In the genomic region with DNA sequence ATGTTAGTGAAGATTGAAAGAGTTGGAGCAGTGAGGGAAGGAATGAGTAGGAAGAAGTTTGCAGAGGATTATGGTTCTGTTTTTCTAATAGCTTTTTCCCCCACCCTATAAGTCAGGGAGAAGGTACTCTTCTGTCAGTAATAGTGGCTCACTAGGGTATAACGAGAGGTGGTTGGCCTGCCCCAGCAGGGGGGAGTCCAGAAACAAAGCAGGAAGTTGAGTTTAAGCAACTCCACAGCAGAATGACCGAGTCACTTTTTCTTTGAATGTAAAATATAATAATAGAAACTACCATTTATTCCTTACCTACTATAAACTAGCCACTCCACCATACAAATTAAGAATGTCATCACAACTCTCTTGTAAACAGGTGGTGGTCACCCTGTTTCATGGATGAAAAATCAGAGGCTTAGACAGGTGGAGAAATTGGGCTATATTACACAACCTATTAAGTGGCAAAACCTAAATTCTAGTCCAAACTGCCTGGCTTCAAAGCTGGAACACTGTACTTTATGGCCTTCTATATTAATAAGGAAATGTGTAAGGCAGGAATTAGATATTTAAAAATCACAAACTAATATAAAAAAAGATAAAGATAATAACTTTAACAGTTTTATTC, we compare ENCODE assay signal across 14 cellular contexts. TPM values are rescaled to one million over a fixed set of nuclear protein-coding genes. Genes with fewer than 3 reads are reported as not detected.
DNase-seq lines count a peak whose midpoint lies in the region; ATAC-seq, FAIRE-seq and TF ChIP-seq lines count a peak whose summit lies in the region.
"Had no signal": no experiment of that assay in that cellular context is flagged by ENCODE, and none has a peak within 500 bp of the region (broad histone marks: within the 10 kb centered on the region; RNA-seq: fewer than 3 reads in every experiment).

No MANE protein-coding gene starts in this region.

- no peak overlapping the region for H3K9ac ChIP-seq in K562 (ENCODE audit: insufficient read depth in 1 of 2, low read depth in 2 of 2, low read length in 2 of 2)

- no peak for TF ChIP-seq POLR2A in K562 (conservative IDR thresholded peaks at IDR 0.05)

- TF ChIP-seq CTCF in GM23338 (conservative IDR thresholded peaks at IDR 0.05; ENCODE audit: low read depth in 2 of 2) (no peak), K562 (IDR thresholded peaks at IDR 0.05 in 2 of 3, conservative IDR thresholded peaks at IDR 0.05 in 1 of 3; ENCODE audit: insufficient read depth in 2 of 3, low read depth in 1 of 3, low read length in 3 of 3) (no peak), chondrocyte (IDR thresholded peaks at IDR 0.05) (no peak)

- H3K4me3 Mint-ChIP-seq in GM23338 (no peak overlapping the region), chondrocyte (ENCODE audit: unreplicated experiment) (no peak overlapping the region)
- H3K4me3 Mint-ChIP-seq in activated CD4-positive, alpha-beta T cell treated with anti-CD3 and anti-CD28 coated beads, Interleukin-2, amount 10 ng/mL, durations not matched to agents 24 days and 14 days: no peak overlapping the region
- H3K4me3 Mint-ChIP-seq: activated CD4-positive, alpha-beta memory T cell treated with anti-CD3 and anti-CD28 coated beads, Interleukin-2, amount 10 ng/mL, durations not matched to agents 7 days and 5 days; CD8-positive, alpha-beta T cell had no signal

- H3K4me2 ChIP-seq in GM23338 (0 out of 2 replicates have a peak overlapping the region, but pooled peaks have one; percentile 33), K562 (ENCODE audit: insufficient read depth, low read length) (no peak overlapping the region)

- FAIRE-seq in K562 (lab: Jason Lieb, UNC): no peak

- H2AFZ ChIP-seq in GM23338 (no peak overlapping the region), K562 (ENCODE audit: low read depth, low read length) (no peak overlapping the region; the same call in 1 of the 2 replicates)

- H3K27ac Mint-ChIP-seq in GM23338 (0 out of 2 replicates have a peak overlapping the region, but pooled peaks have one; percentile 18), chondrocyte (ENCODE audit: unreplicated experiment) (no peak overlapping the region)
- H3K27ac Mint-ChIP-seq in activated CD4-positive, alpha-beta T cell treated with anti-CD3 and anti-CD28 coated beads, Interleukin-2, amount 10 ng/mL, durations not matched to agents 24 days and 14 days: no peak overlapping the region
- H3K27ac Mint-ChIP-seq: activated CD4-positive, alpha-beta memory T cell treated with anti-CD3 and anti-CD28 coated beads, Interleukin-2, amount 10 ng/mL, durations not matched to agents 7 days and 5 days; CD8-positive, alpha-beta T cell had no signal

- H3K4me1 ChIP-seq in GM23338 (ENCODE audit: insufficient read depth) (peaks cover 11% of the 10 kb centered on the region), K562 (replicated peaks in 1 of 2; ENCODE audit: control insufficient read depth in 2 of 2, insufficient read depth in 2 of 2, low read length in 2 of 2) (no peaks in the 10 kb centered on the region; a peak in 1 of 5 replicates)
- H3K4me1 ChIP-seq: SJCRH30, spleen had no signal

- no peaks in the 10 kb centered on the region for H3F3A ChIP-seq in GM23338 (replicated peaks; ENCODE audit: low read depth)

- no peaks in the 10 kb centered on the region for H3K9me2 ChIP-seq in GM23338 (ENCODE audit: insufficient read depth)

- TF ChIP-seq EP300 in K562 (IDR thresholded peaks at IDR 0.05; ENCODE audit: low read length): no peak

- peaks cover 19% of the 10 kb centered on the region for H3K4me1 Mint-ChIP-seq in GM23338
- H3K4me1 Mint-ChIP-seq in activated CD4-positive, alpha-beta T cell treated with anti-CD3 and anti-CD28 coated beads, Interleukin-2, amount 10 ng/mL, durations not matched to agents 24 days and 14 days: no peaks in the 10 kb centered on the region
- peaks cover 5% of the 10 kb centered on the region for H3K4me1 Mint-ChIP-seq in chondrocyte (ENCODE audit: low read depth)
- H3K4me1 Mint-ChIP-seq: activated CD4-positive, alpha-beta memory T cell treated with anti-CD3 and anti-CD28 coated beads, Interleukin-2, amount 10 ng/mL, durations not matched to agents 7 days and 5 days had no signal

- no peak overlapping the region for H3K27ac ChIP-seq in GM23338 (ENCODE audit: low read depth)
- H3K27ac ChIP-seq in K562 (ENCODE audit: extremely low read depth, low read depth, low read length): 0 out of 3 replicates have a peak overlapping the region, but pooled peaks have one; percentile 29
- H3K27ac ChIP-seq: SJCRH30, spleen had no signal

- H3K27me3 Mint-ChIP-seq in GM23338 (ENCODE audit: insufficient read depth, low read depth, poor library complexity) (no peaks in the 10 kb centered on the region), chondrocyte (ENCODE audit: low read depth) (no peaks in the 10 kb centered on the region)
- no peaks in the 10 kb centered on the region for H3K27me3 Mint-ChIP-seq in activated CD4-positive, alpha-beta T cell treated with anti-CD3 and anti-CD28 coated beads, Interleukin-2, amount 10 ng/mL, durations not matched to agents 24 days and 14 days
- H3K27me3 Mint-ChIP-seq: activated CD4-positive, alpha-beta memory T cell treated with anti-CD3 and anti-CD28 coated beads, Interleukin-2, amount 10 ng/mL, durations not matched to agents 7 days and 5 days had no signal

- no peaks in the 10 kb centered on the region for H3K9me3 Mint-ChIP-seq in GM23338
- no peaks in the 10 kb centered on the region for H3K9me3 Mint-ChIP-seq in activated CD4-positive, alpha-beta T cell treated with anti-CD3 and anti-CD28 coated beads, Interleukin-2, amount 10 ng/mL, durations not matched to agents 24 days and 14 days
- no peaks in the 10 kb centered on the region for H3K9me3 Mint-ChIP-seq in chondrocyte (ENCODE audit: low read depth)
- H3K9me3 Mint-ChIP-seq: activated CD4-positive, alpha-beta memory T cell treated with anti-CD3 and anti-CD28 coated beads, Interleukin-2, amount 10 ng/mL, durations not matched to agents 7 days and 5 days; CD8-positive, alpha-beta T cell had no signal

- H4K20me1 ChIP-seq in GM23338 (replicated peaks; ENCODE audit: insufficient read depth) (no peaks in the 10 kb centered on the region; the same call in 1 of the 2 replicates), K562 (replicated peaks; ENCODE audit: control insufficient read depth, insufficient read depth, low read length) (no peaks in the 10 kb centered on the region)

- peaks cover 5% of the 10 kb centered on the region; the same call in 2 of the 3 replicates for H3K36me3 Mint-ChIP-seq in GM23338 (ENCODE audit: low read depth)
- peaks cover 2% of the 10 kb centered on the region for H3K36me3 Mint-ChIP-seq in activated CD4-positive, alpha-beta T cell treated with anti-CD3 and anti-CD28 coated beads, Interleukin-2, amount 10 ng/mL, durations not matched to agents 24 days and 14 days (ENCODE audit: low read depth)
- no peaks in the 10 kb centered on the region for H3K36me3 Mint-ChIP-seq in chondrocyte (ENCODE audit: low read depth)

- H3K9me1 ChIP-seq in K562 (ENCODE audit: control insufficient read depth, insufficient read depth, low read length): no peaks in the 10 kb centered on the region

- no TSS peak for BruUV-seq in K562 (replicated peaks; lab: Mats Ljungman, UMichigan)

- H3K4me3 ChIP-seq in GM23338 (no peak overlapping the region), K562 (no peak overlapping the region)
- H3K4me3 ChIP-seq: SJCRH30, spleen had no signal

- in situ Hi-C loops in K562 (cut with MboI): no loop called here

- no peaks in the 10 kb centered on the region; the same call in 1 of the 2 replicates for H3K9me3 ChIP-seq in K562 (replicated peaks; ENCODE audit: control insufficient read depth, insufficient read depth, low read depth, low read length)
- H3K9me3 ChIP-seq: SJCRH30, spleen had no signal

- WGBS in K562 (ENCODE audit: insufficient coverage, low coverage, missing lambda C conversion rate): 28% methylated on average over 2 of the region's 2 CpGs

- H3K27me3 ChIP-seq in GM23338 (ENCODE audit: insufficient read depth) (no peaks in the 10 kb centered on the region), K562 (ENCODE audit: control insufficient read depth in 2 of 2, insufficient read depth in 2 of 2, low read length in 2 of 2) (no peaks in the 10 kb centered on the region)
- H3K27me3 ChIP-seq: SJCRH30, spleen had no signal

- intact Hi-C loops in K562 (cut with micrococcal nuclease): no loop called here
- intact Hi-C loops in activated CD4-positive, alpha-beta T cell treated with anti-CD3 and anti-CD28 coated beads, Interleukin-2, amount 10 ng/mL, durations not matched to agents 24 days and 14 days (cut with micrococcal nuclease): no loop called here

- POLR2A ChIA-PET in K562 (lab: Yijun Ruan, JAX): no interaction called here

- CTCF ChIA-PET in K562 (lab: Yijun Ruan, JAX; ENCODE audit: low intra/inter-chr PET ratio): no interaction called here

- peaks cover 48% of the 10 kb centered on the region for H3K79me2 ChIP-seq in GM23338 (replicated peaks; ENCODE audit: insufficient read depth)
- H3K79me2 ChIP-seq in K562 (ENCODE audit: control insufficient read depth, insufficient read depth, low read length): no peaks in the 10 kb centered on the region

- ATAC-seq in GM18861 (IDR thresholded peaks at IDR 0.05; ENCODE audit: unreplicated experiment) (peak; percentile 87), GM23338 (peak; percentile 38), HG03469 (IDR thresholded peaks at IDR 0.05; ENCODE audit: unreplicated experiment) (peak; percentile 83), K562 (peak; percentile 65)
- ATAC-seq: CD8-positive, alpha-beta T cell had no signal

- no peak for TF ChIP-seq RAD21 in K562 (CRISPR knock-in tag; conservative IDR thresholded peaks at IDR 0.05 in 1 of 2, IDR thresholded peaks at IDR 0.05 in 1 of 2)

- DNase-seq in GM23338 (ENCODE audit: low spot score) (peak; percentile 42), K562 (ENCODE audit: extremely low read depth in 1 of 4, low spot score in 3 of 4) (no peak), chondrocyte (ENCODE audit: low spot score) (no peak), nucleus accumbens (lab: John Stamatoyannopoulos, UW) (no peak), mucosa of gallbladder (ENCODE audit: low spot score) (no peak)
- DNase-seq in activated CD4-positive, alpha-beta T cell treated with anti-CD3 and anti-CD28 coated beads, Interleukin-2, amount 10 ng/mL, durations not matched to agents 24 days and 14 days: no peak
- DNase-seq: activated CD4-positive, alpha-beta memory T cell treated with anti-CD3 and anti-CD28 coated beads, Interleukin-2, amount 10 ng/mL, durations not matched to agents 7 days and 5 days; CD8-positive, alpha-beta T cell; NCI-H187 treated with DMSO at 0.1 percent for 48 hours; SJCRH30; spleen; stimulated activated naive CD4-positive, alpha-beta T cell had no signal

- H3K36me3 ChIP-seq in GM23338 (ENCODE audit: insufficient read depth) (no peaks in the 10 kb centered on the region), K562 (ENCODE audit: control insufficient read depth, insufficient read depth, low read length) (peaks cover 9% of the 10 kb centered on the region; the same call in 1 of the 3 replicates)

RNA-seq across cellular contexts. Expression of a gene that starts 21.9 kb away (rescaled TPM):
- 25.5 and 28.0 TPM in 2 replicates for total RNA-seq in GM23338 (2014; rRNA removed; shearing (Covaris generic))
- 17.5 and 18.5 TPM in 2 replicates for polyA plus RNA-seq in GM23338 (2016; fragmentation: Nextera tagmentation; extraction: Ambion mirVana)
- total RNA-seq in K562 (2011; cell fraction: chromatin; rRNA removed; ENCODE audit: low replicate concordance): 2.7 and 13.3 TPM in 2 replicates
- 3.4 and 5.0 TPM in 2 replicates for total RNA-seq in K562 (2011; cell fraction: nucleolus; rRNA removed)
- 5.3 and 5.6 TPM in 2 replicates for total RNA-seq in K562 (2011; cell fraction: nucleoplasm; rRNA removed)
- 12.2 and 14.7 TPM in 2 replicates for total RNA-seq in K562 (2014; rRNA removed)
- 18.4 and 20.4 TPM in 2 replicates for total RNA-seq in K562 (2014; rRNA removed; fragmentation: Illumina TruSeq; extraction: Trizol)
- total RNA-seq in K562 (2015; rRNA removed; fragmentation: Illumina TruSeq; extraction: Trizol): 20.2 and 20.7 TPM in 2 replicates
- 14.0 and 20.0 TPM in 2 replicates for total RNA-seq in K562 (2021)
- polyA plus RNA-seq in K562 (2011; rRNA removed): 9.4 and 11.3 TPM in 2 replicates
- polyA plus RNA-seq in K562 (2011; cell fraction: cytosol; rRNA removed): 2.7 and 2.8 TPM in 2 replicates
- 5.2 and 6.6 TPM in 2 replicates for polyA plus RNA-seq in K562 (2011; cell fraction: nucleus; rRNA removed)
- 8.5 and 10.1 TPM in 2 replicates for polyA plus RNA-seq in K562 (2012)
- 11.3 and 11.6 TPM in 2 replicates for polyA plus RNA-seq in K562 (2014; fragmentation: Illumina TruSeq; extraction: Trizol)
- 1 to 10 TPM; 2.6 to 2.7 TPM for polyA plus RNA-seq in K562 (2014; fragmentation: Nextera tagmentation; extraction: Ambion mirVana)
- polyA plus RNA-seq in K562 (2014; rRNA removed): 14.6 and 16.5 TPM in 2 replicates
- polyA minus RNA-seq in K562 (2011; rRNA and poly(A)+ RNA removed): 9.0 and 10.2 TPM in 2 replicates
- 10.6 and 10.7 TPM in 2 replicates for polyA minus RNA-seq in K562 (2011; cell fraction: cytosol; rRNA and poly(A)+ RNA removed)
- 7.5 and 13.9 TPM in 2 replicates for polyA minus RNA-seq in K562 (2011; cell fraction: nucleus; rRNA and poly(A)+ RNA removed)
- 20.5 and 27.0 TPM in 2 replicates for total RNA-seq in activated CD4-positive, alpha-beta T cell treated with anti-CD3 and anti-CD28 coated beads, Interleukin-2, amount 10 ng/mL, durations not matched to agents 24 days and 14 days
- 12.6 to 15.0 TPM (median 14.5 TPM) in 3 replicates for total RNA-seq in chondrocyte
- 26.1 TPM for total RNA-seq in mucosa of gallbladder

RNA-seq across cellular contexts. Expression of a gene that starts 32.2 kb away (rescaled TPM):
- total RNA-seq in GM23338 (2014; rRNA removed; shearing (Covaris generic)): 1.6 and 4.7 TPM in 2 replicates
- polyA plus RNA-seq in GM23338 (2016; fragmentation: Nextera tagmentation; extraction: Ambion mirVana) (1.5 and 2.6 TPM in 2 replicates), K562 (2011; rRNA removed) (5.2 and 6.6 TPM in 2 replicates), K562 (2014; fragmentation: Illumina TruSeq; extraction: Trizol) (4.7 and 6.1 TPM in 2 replicates), K562 (2014; fragmentation: Nextera tagmentation; extraction: Ambion mirVana) (1 to 10 TPM; 1.7 to 2.0 TPM), K562 (2014; rRNA removed) (3.0 and 6.6 TPM in 2 replicates)
- 1.9 and 4.1 TPM in 2 replicates for total RNA-seq in K562 (2011; cell fraction: chromatin; rRNA removed; ENCODE audit: low replicate concordance)
- 1.2 and 1.3 TPM in 2 replicates for total RNA-seq in K562 (2011; cell fraction: nucleolus; rRNA removed)
- total RNA-seq in K562 (2011; cell fraction: nucleoplasm; rRNA removed): 3.2 and 4.0 TPM in 2 replicates
- total RNA-seq in K562 (2014; rRNA removed) (4.2 and 5.5 TPM in 2 replicates), K562 (2014; rRNA removed; fragmentation: Illumina TruSeq; extraction: Trizol) (8.2 and 10.8 TPM in 2 replicates), K562 (2015; rRNA removed; fragmentation: Illumina TruSeq; extraction: Trizol) (5.5 and 5.6 TPM in 2 replicates), K562 (2021) (7.8 and 9.4 TPM in 2 replicates), chondrocyte (3.2 to 3.9 TPM (median 3.8 TPM) in 3 replicates), mucosa of gallbladder (9.6 TPM)
- polyA plus RNA-seq in K562 (2011; cell fraction: cytosol; rRNA removed): 0.76 and 1.8 TPM in 2 replicates
- 0.53 and 1.8 TPM in 2 replicates for polyA plus RNA-seq in K562 (2011; cell fraction: nucleus; rRNA removed)
- 3.2 and 9.3 TPM in 2 replicates for polyA plus RNA-seq in K562 (2012)
- polyA minus RNA-seq in K562 (2011; rRNA and poly(A)+ RNA removed): 3.6 and 6.4 TPM in 2 replicates
- 1.0 and 1.4 TPM in 2 replicates for polyA minus RNA-seq in K562 (2011; cell fraction: cytosol; rRNA and poly(A)+ RNA removed)
- polyA minus RNA-seq in K562 (2011; cell fraction: nucleus; rRNA and poly(A)+ RNA removed): 1.9 and 4.2 TPM in 2 replicates
- total RNA-seq in activated CD4-positive, alpha-beta T cell treated with anti-CD3 and anti-CD28 coated beads, Interleukin-2, amount 10 ng/mL, durations not matched to agents 24 days and 14 days: 27.1 and 27.9 TPM in 2 replicates

RNA-seq across cellular contexts. Expression of a gene that starts 43.7 kb away (rescaled TPM):
- total RNA-seq in GM23338 (2014; rRNA removed; shearing (Covaris generic)): 0.49 and 2.0 TPM in 2 replicates
- polyA plus RNA-seq in GM23338 (2016; fragmentation: Nextera tagmentation; extraction: Ambion mirVana) (0.10 TPM in 1 of 2 replicates, not detected in the other), K562 (2011; rRNA removed) (1.7 and 2.3 TPM in 2 replicates), K562 (2014; fragmentation: Illumina TruSeq; extraction: Trizol) (4.6 and 5.5 TPM in 2 replicates), K562 (2014; fragmentation: Nextera tagmentation; extraction: Ambion mirVana) (1 to 10 TPM; 3.7 to 5.4 TPM), K562 (2014; rRNA removed) (2.9 and 3.8 TPM in 2 replicates)
- total RNA-seq in K562 (2011; cell fraction: chromatin; rRNA removed; ENCODE audit: low replicate concordance): 4.7 and 13.0 TPM in 2 replicates
- total RNA-seq in K562 (2011; cell fraction: nucleolus; rRNA removed): 2.0 and 3.3 TPM in 2 replicates
- 5.4 and 13.7 TPM in 2 replicates for total RNA-seq in K562 (2011; cell fraction: nucleoplasm; rRNA removed)
- total RNA-seq in K562 (2014; rRNA removed) (3.3 and 3.5 TPM in 2 replicates), K562 (2014; rRNA removed; fragmentation: Illumina TruSeq; extraction: Trizol) (6.9 and 7.3 TPM in 2 replicates), K562 (2015; rRNA removed; fragmentation: Illumina TruSeq; extraction: Trizol) (5.9 and 6.6 TPM in 2 replicates), K562 (2021) (5.5 and 6.1 TPM in 2 replicates), chondrocyte (6.2 to 11.3 TPM (median 6.5 TPM) in 3 replicates), mucosa of gallbladder (21.3 TPM)
- 0.36 and 0.72 TPM in 2 replicates for polyA plus RNA-seq in K562 (2011; cell fraction: cytosol; rRNA removed)
- polyA plus RNA-seq in K562 (2011; cell fraction: nucleus; rRNA removed): 3.0 and 4.1 TPM in 2 replicates
- polyA plus RNA-seq in K562 (2012): 3.2 and 12.7 TPM in 2 replicates
- 1.9 and 4.3 TPM in 2 replicates for polyA minus RNA-seq in K562 (2011; rRNA and poly(A)+ RNA removed)
- 1.6 TPM in 1 of 2 replicates, not detected in the other for polyA minus RNA-seq in K562 (2011; cell fraction: cytosol; rRNA and poly(A)+ RNA removed)
- 5.1 and 10.8 TPM in 2 replicates for polyA minus RNA-seq in K562 (2011; cell fraction: nucleus; rRNA and poly(A)+ RNA removed)
- total RNA-seq in activated CD4-positive, alpha-beta T cell treated with anti-CD3 and anti-CD28 coated beads, Interleukin-2, amount 10 ng/mL, durations not matched to agents 24 days and 14 days: 8.8 and 9.1 TPM in 2 replicates
